In genomic region chr2:237393523-237393922, GRCh38 we compare ENCODE assay signal across 23 cellular contexts. TPM values are rescaled to one million over a fixed set of nuclear protein-coding genes. Genes with fewer than 3 reads are reported as not detected.
DNase-seq lines count a peak whose midpoint lies in the region; TF ChIP-seq lines count a peak whose summit lies in the region.
"Had no signal": no experiment of that assay in that cellular context is flagged by ENCODE, and none has a peak within 500 bp of the region (broad histone marks: within the 10 kb centered on the region; RNA-seq: fewer than 3 reads in every experiment).

No MANE protein-coding gene starts in this region.

- DNase-seq in EL (peak; percentile 17), M059J (ENCODE audit: low read depth) (peak; percentile 10), fibroblast of peridontal ligament (ENCODE audit: extremely low read depth) (peak; percentile 40), vagina (ENCODE audit: extremely low spot score in 2 of 2) (peak in 1 of 2 donors; percentile 85), stomach (no peak), nucleus accumbens (lab: John Stamatoyannopoulos, UW) (no peak), SW480 (ENCODE audit: low spot score) (no peak)
- DNase-seq: Calu3; CD8-positive, alpha-beta T cell; DMS79; GDM1; H7; NCI-H187 treated with DMSO at 0.1 percent for 48 hours; NCI-H226; NCI-H524; NCI-H82; PC-3; RPMI8226; SHP77 treated with DMSO at 0.1 percent for 48 hours; SK-N-SH; T-cell had no signal

- 75 to 94% (median 93%) methylated on average over 4 of the region's 4 CpGs for WGBS in stomach, 5 donors

- TF ChIP-seq CTCF in vagina (IDR thresholded peaks at IDR 0.05) (no peak), stomach (IDR thresholded peaks at IDR 0.05) (no peak)

- no peak for TF ChIP-seq EP300 in stomach (IDR thresholded peaks at IDR 0.05)

- H3K4me3 ChIP-seq in vagina (no peak overlapping the region), stomach (no peak overlapping the region)
- H3K4me3 ChIP-seq: BLaER1 had no signal

- H3K36me3 ChIP-seq in vagina (peaks cover 6 to 14% of the 10 kb centered on the region in 2 donors), stomach (peaks cover 11 to 13% (median 12%) of the 10 kb centered on the region in 4 donors)
- H3K36me3 ChIP-seq: BLaER1 had no signal

- TF ChIP-seq POLR2A in vagina (IDR thresholded peaks at IDR 0.05) (no peak), stomach (IDR thresholded peaks at IDR 0.05) (no peak)

- no peaks in the 10 kb centered on the region for H3K9me3 ChIP-seq in vagina
- no peaks in the 10 kb centered on the region for H3K9me3 ChIP-seq in stomach
- H3K9me3 ChIP-seq: BLaER1, SK-N-SH had no signal

- intact Hi-C loops in vagina (cut with DNase I) (no loop called here), stomach (cut with DNase I; ENCODE audit: low total_unique reads) (no loop called here)

- peak overlapping the region; percentile 54 for H3K27ac ChIP-seq in vagina
- H3K27ac ChIP-seq in stomach = no peak overlapping the region
- H3K27ac ChIP-seq: BLaER1, HL-60 had no signal

- H3K27me3 ChIP-seq in vagina (no peaks in the 10 kb centered on the region), stomach (peaks cover 0 to 10% (median 0%) of the 10 kb centered on the region in 3 donors)
- H3K27me3 ChIP-seq: BLaER1 had no signal

- H3K4me1 ChIP-seq in vagina (peaks cover 42% of the 10 kb centered on the region), stomach (peaks cover 0 to 27% (median 6%) of the 10 kb centered on the region in 4 donors)
- H3K4me1 ChIP-seq: BLaER1 had no signal

RNA-seq across cellular contexts. Expression of gene COL6A3, which starts 20.4 kb away (rescaled TPM):
- 2.1 and 3.5 TPM in 2 replicates for total RNA-seq in M059J (2014; rRNA removed; shearing (Covaris generic))
- total RNA-seq in vagina (315 TPM), stomach (100 to 1,000 TPM; 105 to 411 (median 138) TPM)
- 10 to 100 TPM in 2 of 3 donors, 1 to 10 TPM in 1; 9.3 to 23.3 (median 12.0) TPM for polyA plus RNA-seq in stomach

Comparison
In these comparisons a context has a peak if more than half of its experiments do, and no peak if none do; other contexts are left out.
1. DNase-seq: peak in EL (single experiment), M059J (single experiment) and fibroblast of peridontal ligament (single experiment); none in stomach (single experiment), nucleus accumbens (0 of 56) and SW480 (single experiment).
2. RNA of gene COL6A3, which starts 20.4 kb away (total RNA-seq): 315 TPM in vagina (single experiment) and 105 to 411 TPM in stomach; 2.1 to 3.5 TPM in M059J; every median in the first group is over 10 times any median in the second.